In the genomic region with DNA sequence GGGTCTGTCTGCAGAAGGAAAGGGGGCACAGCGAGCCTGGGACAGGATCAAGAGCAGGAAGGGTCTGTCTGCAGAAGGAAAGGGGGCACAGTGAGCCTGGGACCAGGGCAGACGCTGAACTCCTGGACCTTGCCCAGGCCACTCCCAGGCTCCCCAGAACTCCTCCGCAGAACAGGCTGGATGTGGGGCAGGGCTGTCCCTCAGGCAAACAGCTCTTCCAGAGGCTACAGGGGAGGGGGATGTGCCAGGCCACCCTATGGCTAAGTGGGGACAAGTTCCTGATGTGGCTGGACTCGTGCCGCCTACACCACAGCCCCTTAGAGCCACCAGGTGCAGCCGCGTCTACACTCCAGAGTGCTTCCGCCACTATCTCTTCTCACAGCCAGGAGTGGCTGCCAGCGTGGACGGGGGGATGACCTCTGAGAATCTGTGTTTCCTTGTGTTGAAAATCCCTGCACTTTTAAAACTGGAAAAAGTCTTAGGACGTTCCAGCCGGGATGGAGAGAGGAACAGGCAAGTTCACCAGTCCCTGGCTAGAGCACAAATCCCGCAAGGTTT, we compare ENCODE assay signal across 15 cellular contexts. TPM values are rescaled to one million over a fixed set of nuclear protein-coding genes. Genes with fewer than 3 reads are reported as not detected.
DNase-seq lines count a peak whose midpoint lies in the region; ATAC-seq, FAIRE-seq and TF ChIP-seq lines count a peak whose summit lies in the region.
"Had no signal": no experiment of that assay in that cellular context is flagged by ENCODE, and none has a peak within 500 bp of the region (broad histone marks: within the 10 kb centered on the region; RNA-seq: fewer than 3 reads in every experiment).

No MANE protein-coding gene starts in this region.

- no peaks in the 10 kb centered on the region for H3K36me3 ChIP-seq in small intestine (ENCODE audit: control insufficient read depth in 2 of 2, insufficient read depth in 2 of 2, low read length in 2 of 2)
- H3K36me3 ChIP-seq: BLaER1 treated with 17β-estradiol and CSF1 and Interleukin-3, amounts not matched to agents 10 nM and 100 nM; Peyer's patch had no signal

- H3K4me1 Mint-ChIP-seq in brain = peaks cover 73% of the 10 kb centered on the region
- no peaks in the 10 kb centered on the region for H3K4me1 Mint-ChIP-seq in activated naive CD8-positive, alpha-beta T cell treated with anti-CD3 and anti-CD28 coated beads for 36 hours

- ATAC-seq in activated CD4-positive, CD25-positive, alpha-beta regulatory T cell treated with anti-CD3 and anti-CD28 coated beads, Interleukin-2, amount 50 U/mL, for 24 hours = no peak
- ATAC-seq: HCT116 had no signal

- no peaks in the 10 kb centered on the region for H3K27me3 ChIP-seq in layer of hippocampus (ENCODE audit: control insufficient read depth, insufficient read depth, low read length)
- H3K27me3 ChIP-seq in small intestine (ENCODE audit: control insufficient read depth in 2 of 2, insufficient read depth in 2 of 2, low read length in 2 of 2) = peaks cover 0 to 6% of the 10 kb centered on the region in 2 donors
- H3K27me3 ChIP-seq: Peyer's patch had no signal

- H3K4me3 ChIP-seq in small intestine (ENCODE audit: low read depth in 1 of 2, low read length in 2 of 2) = no peak overlapping the region
- H3K4me3 ChIP-seq: BLaER1 treated with 17β-estradiol and CSF1 and Interleukin-3, amounts not matched to agents 10 nM and 100 nM; Peyer's patch had no signal

- peak overlapping the region; percentile 27 for H3K27ac ChIP-seq in layer of hippocampus (ENCODE audit: low read depth, low read length)
- H3K27ac ChIP-seq in small intestine (ENCODE audit: low read depth in 1 of 2, low read length in 1 of 2) = no peak overlapping the region
- H3K27ac ChIP-seq: 22Rv1; BLaER1 treated with 17β-estradiol and CSF1 and Interleukin-3, amounts not matched to agents 10 nM and 100 nM; Peyer's patch had no signal

- H3K9me3 ChIP-seq in small intestine (ENCODE audit: control insufficient read depth, low read depth) = no peaks in the 10 kb centered on the region
- H3K9me3 ChIP-seq: Peyer's patch had no signal

- H3K4me3 Mint-ChIP-seq in brain = peak overlapping the region in 1 of 5 experiments; percentile 74
- no peak overlapping the region for H3K4me3 Mint-ChIP-seq in activated naive CD8-positive, alpha-beta T cell treated with anti-CD3 and anti-CD28 coated beads for 36 hours

- peaks cover 8 to 34% (median 12%) of the 10 kb centered on the region in 5 experiments for H3K9me3 Mint-ChIP-seq in brain
- H3K9me3 Mint-ChIP-seq in activated naive CD8-positive, alpha-beta T cell treated with anti-CD3 and anti-CD28 coated beads for 36 hours = no peaks in the 10 kb centered on the region

- no peaks in the 10 kb centered on the region for H3K27me3 Mint-ChIP-seq in brain
- H3K27me3 Mint-ChIP-seq in activated naive CD8-positive, alpha-beta T cell treated with anti-CD3 and anti-CD28 coated beads for 36 hours = peaks cover 34% of the 10 kb centered on the region

- H3K36me3 Mint-ChIP-seq in brain = peaks cover 75% of the 10 kb centered on the region
- H3K36me3 Mint-ChIP-seq in activated naive CD8-positive, alpha-beta T cell treated with anti-CD3 and anti-CD28 coated beads for 36 hours = no peaks in the 10 kb centered on the region

- 20 to 43% (median 34%) methylated on average over 13 of the region's 13 CpGs for WGBS in small intestine, 3 donors

- DNase-seq in activated CD4-positive, CD25-positive, alpha-beta regulatory T cell treated with anti-CD3 and anti-CD28 coated beads, Interleukin-2, amount 50 U/mL, for 72 hours = peak; percentile 13
- DNase-seq in small intestine (peak; percentile 53), SK-N-DZ (ENCODE audit: low spot score) (no peak)
- no peak for DNase-seq in activated CD4-positive, alpha-beta T cell treated with anti-CD3 and anti-CD28 coated beads, Interleukin-2, amount 50 U/mL, for 4 hours
- DNase-seq in activated naive CD8-positive, alpha-beta T cell treated with anti-CD3 and anti-CD28 coated beads for 36 hours = no peak
- DNase-seq: NCI-H1436, NCI-H2081, NCI-H524 had no signal

- peak overlapping the region in 3 of 5 experiments; percentile 30 to 92 (median 88) for H3K27ac Mint-ChIP-seq in brain
- H3K27ac Mint-ChIP-seq in activated naive CD8-positive, alpha-beta T cell treated with anti-CD3 and anti-CD28 coated beads for 36 hours = no peak overlapping the region

- no peak for TF ChIP-seq CTCF in brain (conservative IDR thresholded peaks at IDR 0.05)

- no peaks in the 10 kb centered on the region for H3K4me1 ChIP-seq in small intestine (ENCODE audit: control insufficient read depth in 2 of 2, insufficient read depth in 1 of 2, low read depth in 1 of 2, low read length in 1 of 2)
- H3K4me1 ChIP-seq: Peyer's patch had no signal

- FAIRE-seq in small intestine (lab: Jason Lieb, UNC) = no peak

RNA-seq across cellular contexts. Expression of gene KIF1A, which starts 20.8 kb away (rescaled TPM):
- 574 TPM for polyA plus RNA-seq in brain (ENCODE audit: insufficient read depth, low read depth, low replicate concordance)
- 1 to 10 TPM in 1 of 3 donors, under 1 TPM in 2; 0.27 to 7.7 (median 0.45) TPM for polyA plus RNA-seq in small intestine
- 1 to 10 TPM; 7.7 to 8.2 TPM for total RNA-seq in activated naive CD8-positive, alpha-beta T cell treated with anti-CD3 and anti-CD28 coated beads for 36 hours
- polyA plus RNA-seq in SK-N-DZ (2014; cell fraction: cytosol; rRNA removed) = 81.1 and 88.4 TPM in 2 replicates
- 138 and 201 TPM in 2 replicates for polyA plus RNA-seq in SK-N-DZ (2014; cell fraction: nucleus; rRNA removed)

Comparison
In these comparisons a context has a peak if more than half of its experiments do, and no peak if none do; other contexts are left out.
1. DNase-seq: peak in activated CD4-positive, CD25-positive, alpha-beta regulatory T cell treated with anti-CD3 and anti-CD28 coated beads, Interleukin-2, amount 50 U/mL, for 72 hours (single experiment) and small intestine (single experiment); none in activated CD4-positive, alpha-beta T cell treated with anti-CD3 and anti-CD28 coated beads, Interleukin-2, amount 50 U/mL, for 4 hours (0 of 2), activated naive CD8-positive, alpha-beta T cell treated with anti-CD3 and anti-CD28 coated beads for 36 hours (single experiment) and SK-N-DZ (single experiment).
2. RNA of gene KIF1A, which starts 20.8 kb away (polyA plus RNA-seq): 574 TPM in brain (single experiment); 0.27 to 7.7 TPM in small intestine; every median in the first group is over 10 times any median in the second.